In genomic region chr6:17628873-17629272, GRCh38 we compare ENCODE assay signal across 13 cellular contexts. TPM values are rescaled to one million over a fixed set of nuclear protein-coding genes. Genes with fewer than 3 reads are reported as not detected.
DNase-seq lines count a peak whose midpoint lies in the region; ATAC-seq and TF ChIP-seq lines count a peak whose summit lies in the region.
"Had no signal": no experiment of that assay in that cellular context is flagged by ENCODE, and none has a peak within 500 bp of the region (broad histone marks: within the 10 kb centered on the region; RNA-seq: fewer than 3 reads in every experiment).

No MANE protein-coding gene starts in this region.

- no peaks in the 10 kb centered on the region for H3K9me2 ChIP-seq in MM.1S (replicated peaks; ENCODE audit: insufficient read depth, low read length)
- H3K9me2 ChIP-seq in GM23338 (ENCODE audit: insufficient read depth), result no peaks in the 10 kb centered on the region

- TF ChIP-seq CTCF in MM.1S (IDR thresholded peaks at IDR 0.05; ENCODE audit: low read length) (no peak), testis (IDR thresholded peaks at IDR 0.05) (no peak), GM23338 (conservative IDR thresholded peaks at IDR 0.05; ENCODE audit: low read depth in 2 of 2) (no peak)

- peaks cover 20% of the 10 kb centered on the region for H3K4me1 Mint-ChIP-seq in activated T-cell treated with anti-CD3 and anti-CD28 coated beads, Interleukin-2, amount 50 U/mL, for 72 hours (ENCODE audit: low read depth)
- H3K4me1 Mint-ChIP-seq in GM23338, result no peaks in the 10 kb centered on the region

- 76 to 83% methylated on average over 1 of the region's 1 CpG for WGBS in testis, 2 donors

- peaks cover 18% of the 10 kb centered on the region for H3F3A ChIP-seq in MM.1S (ENCODE audit: insufficient read depth, low read length)
- H3F3A ChIP-seq in GM23338 (replicated peaks; ENCODE audit: low read depth), result no peaks in the 10 kb centered on the region; the same call in 1 of the 2 replicates

- no peak for TF ChIP-seq POLR2A in testis (IDR thresholded peaks at IDR 0.05)

- peaks cover 18% of the 10 kb centered on the region for H3K36me3 ChIP-seq in MM.1S (replicated peaks; ENCODE audit: insufficient read depth, low read length)
- no peaks in the 10 kb centered on the region for H3K36me3 ChIP-seq in testis (ENCODE audit: low read depth, missing control alignments)
- peaks cover 69% of the 10 kb centered on the region for H3K36me3 ChIP-seq in GM23338 (ENCODE audit: insufficient read depth)

- peaks cover 18 to 48% of the 10 kb centered on the region in 2 donors for H3K36me3 Mint-ChIP-seq in activated T-cell treated with anti-CD3 and anti-CD28 coated beads, Interleukin-2, amount 50 U/mL, for 72 hours (ENCODE audit: insufficient read depth in 2 of 2)
- peaks cover 85% of the 10 kb centered on the region for H3K36me3 Mint-ChIP-seq in GM23338 (ENCODE audit: low read depth)

- H4K20me1 ChIP-seq in MM.1S (ENCODE audit: insufficient read depth, low read length) (peaks cover 3% of the 10 kb centered on the region; the same call in 1 of the 2 replicates), GM23338 (replicated peaks; ENCODE audit: insufficient read depth) (peaks cover 22% of the 10 kb centered on the region)

- H2AFZ ChIP-seq in MM.1S (ENCODE audit: low read length), result no peak overlapping the region
- H2AFZ ChIP-seq in GM23338, result no peak overlapping the region

- peak overlapping the region; percentile 57; the same call in 1 of the 2 replicates for H3K27ac ChIP-seq in MM.1S (ENCODE audit: low read length)
- H3K27ac ChIP-seq in testis, result no peak overlapping the region
- H3K27ac ChIP-seq in GM23338 (ENCODE audit: low read depth), result no peak overlapping the region
- H3K27ac ChIP-seq: VCaP had no signal

- H3K4me2 ChIP-seq in MM.1S (ENCODE audit: low read depth, low read length) (peak overlapping the region; percentile 42; the same call in 1 of the 2 replicates), GM23338 (no peak overlapping the region)

- H3K4me3 ChIP-seq in MM.1S (ENCODE audit: low read length) (no peak overlapping the region), testis (no peak overlapping the region), GM23338 (no peak overlapping the region)

- no peak for DNase-seq in activated T-cell treated with anti-CD3 and anti-CD28 coated beads, Interleukin-2, amount 50 U/mL, for 72 hours
- no peak for DNase-seq in activated T-cell treated with anti-CD3 and anti-CD28 coated beads, Interleukin-2, amount 50 U/mL, for 48 hours
- DNase-seq in MM.1S (peak; percentile 74), pons (ENCODE audit: low spot score) (peak; percentile 7), testis (no peak), GM23338 (ENCODE audit: low spot score) (no peak)
- DNase-seq: activated gamma-delta T cell; kidney; NCI-H345; stimulated activated naive CD4-positive, alpha-beta T cell treated with Interleukin-2 at 50 U/mL for 16 hours had no signal

- intact Hi-C loops in testis (cut with DNase I; ENCODE audit: low total_unique reads), result no loop called here

- no peak overlapping the region for H3K4me3 Mint-ChIP-seq in activated T-cell treated with anti-CD3 and anti-CD28 coated beads, Interleukin-2, amount 50 U/mL, for 72 hours
- H3K4me3 Mint-ChIP-seq in GM23338, result no peak overlapping the region

- H3K9me3 Mint-ChIP-seq in activated T-cell treated with anti-CD3 and anti-CD28 coated beads, Interleukin-2, amount 50 U/mL, for 72 hours, result no peaks in the 10 kb centered on the region
- no peaks in the 10 kb centered on the region for H3K9me3 Mint-ChIP-seq in GM23338

- no peak overlapping the region for H3K9ac ChIP-seq in MM.1S (ENCODE audit: low read length)

- ATAC-seq in activated T-cell treated with anti-CD3 and anti-CD28 coated beads, Interleukin-2, amount 50 U/mL, for 72 hours (replicated peaks in 1 of 2), result no peak
- peak; percentile 49 for ATAC-seq in HG02623 (IDR thresholded peaks at IDR 0.05; ENCODE audit: unreplicated experiment)
- no peak for ATAC-seq in GM19452 (IDR thresholded peaks at IDR 0.05; ENCODE audit: unreplicated experiment)
- ATAC-seq in GM23338, result no peak

- H3K27me3 ChIP-seq in MM.1S (replicated peaks; ENCODE audit: insufficient read depth, low read length), result no peaks in the 10 kb centered on the region
- H3K27me3 ChIP-seq in testis, result no peaks in the 10 kb centered on the region
- no peaks in the 10 kb centered on the region for H3K27me3 ChIP-seq in GM23338 (ENCODE audit: insufficient read depth)

- H3K79me2 ChIP-seq in MM.1S (ENCODE audit: low read length) (peaks cover 75% of the 10 kb centered on the region), GM23338 (replicated peaks; ENCODE audit: insufficient read depth) (peaks cover 59% of the 10 kb centered on the region)

- H3K27me3 Mint-ChIP-seq in activated T-cell treated with anti-CD3 and anti-CD28 coated beads, Interleukin-2, amount 50 U/mL, for 72 hours (ENCODE audit: low read depth), result no peaks in the 10 kb centered on the region
- peaks cover 3% of the 10 kb centered on the region for H3K27me3 Mint-ChIP-seq in GM23338 (ENCODE audit: insufficient read depth, low read depth, poor library complexity)

- H3K4me1 ChIP-seq in MM.1S (ENCODE audit: low read length) (peaks cover 29% of the 10 kb centered on the region), testis (no peaks in the 10 kb centered on the region), GM23338 (ENCODE audit: insufficient read depth) (no peaks in the 10 kb centered on the region)

- H3K27ac Mint-ChIP-seq in activated T-cell treated with anti-CD3 and anti-CD28 coated beads, Interleukin-2, amount 50 U/mL, for 72 hours, result peak overlapping the region; percentile 63
- H3K27ac Mint-ChIP-seq in GM23338, result no peak overlapping the region

- no peaks in the 10 kb centered on the region for H3K9me3 ChIP-seq in MM.1S (replicated peaks; ENCODE audit: insufficient read depth, low read length)
- no peaks in the 10 kb centered on the region for H3K9me3 ChIP-seq in testis

TF ChIP-seq in GM23338, 12 proteins besides CTCF, POLR2A, EP300 and RAD21 (continues in another document):
- TF ChIP-seq ZNF331 (CRISPR knock-in tag; IDR thresholded peaks at IDR 0.05; ENCODE audit: low read depth) (no peak), ZNF114 (CRISPR knock-in tag; IDR thresholded peaks at IDR 0.05) (no peak), ETS1 (IDR thresholded peaks at IDR 0.05) (no peak), EZH2 (IDR thresholded peaks at IDR 0.05; ENCODE audit: low read depth, unreplicated experiment) (no peak)

RNA-seq across cellular contexts. Expression of gene FAM8A1, which starts 28.8 kb away (rescaled TPM):
- 1 to 10 TPM; 6.3 to 7.3 TPM for total RNA-seq in activated T-cell treated with anti-CD3 and anti-CD28 coated beads, Interleukin-2, amount 50 U/mL, for 72 hours
- total RNA-seq in testis, result 10 to 100 TPM; 26.8 to 36.7 TPM
- polyA plus RNA-seq in testis (ENCODE audit: insufficient read depth, low read depth, low replicate concordance) (39.7 TPM), GM23338 (2016; fragmentation: Nextera tagmentation; extraction: Ambion mirVana) (3.7 and 4.0 TPM in 2 replicates)
- 12.1 and 15.6 TPM in 2 replicates for total RNA-seq in GM23338 (2014; rRNA removed; shearing (Covaris generic))

Comparison
In these comparisons a context has a peak if more than half of its experiments do, and no peak if none do; other contexts are left out.
1. DNase-seq: peak in MM.1S (single experiment) and pons (single experiment); none in activated T-cell treated with anti-CD3 and anti-CD28 coated beads, Interleukin-2, amount 50 U/mL, for 72 hours (0 of 2), activated T-cell treated with anti-CD3 and anti-CD28 coated beads, Interleukin-2, amount 50 U/mL, for 48 hours (0 of 2), testis (single experiment) and GM23338 (single experiment).